24 cellular contexts compared by ENCODE assay signal in genomic region chr2:10757814-10758286, GRCh38. TPM values are rescaled to one million over a fixed set of nuclear protein-coding genes. Genes with fewer than 3 reads are reported as not detected.
"Had no signal": no experiment of that assay in that cellular context is flagged by ENCODE, and none has a peak within 500 bp of the region (broad histone marks: within the 10 kb centered on the region; RNA-seq: fewer than 3 reads in every experiment).

No MANE protein-coding gene starts in this region.

- FAIRE-seq: colon, keratinocyte had no signal

- H3K27me3 ChIP-seq: suprapubic skin, thyroid gland, upper lobe of left lung, uterus had no signal

- H3K4me2 ChIP-seq: smooth muscle cell had no signal

- H3K4me3 ChIP-seq: esophagus squamous epithelium, gastroesophageal sphincter, smooth muscle cell, suprapubic skin, thyroid gland, upper lobe of left lung, uterus had no signal

- H3K4me1 ChIP-seq: gastroesophageal sphincter, thyroid gland, upper lobe of left lung, uterus had no signal

- ATAC-seq: effector memory CD8-positive, alpha-beta T cell; gastroesophageal sphincter; natural killer cell; right cardiac atrium; stimulated activated effector memory CD8-positive, alpha-beta T cell treated with anti-CD3 and anti-CD28 coated beads, Interleukin-12 subunit alpha, Interleukin-12 subunit beta, amount 100 ng/mL, for 72 hours; stimulated activated naive CD8-positive, alpha-beta T cell treated with anti-CD3 and anti-CD28 coated beads, Interleukin-15, Interleukin-2, amounts not matched to agents 100 U/mL and 50 U/mL, for 24 hours had no signal

- H3K36me3 ChIP-seq: esophagus squamous epithelium, gastroesophageal sphincter, suprapubic skin, thyroid gland, upper lobe of left lung, uterus had no signal

- H3K9me3 ChIP-seq: esophagus squamous epithelium, gastroesophageal sphincter, suprapubic skin, thyroid gland, upper lobe of left lung, uterus had no signal

- H3K27ac ChIP-seq: epithelial cell of prostate, esophagus squamous epithelium, gastroesophageal sphincter, suprapubic skin, thyroid gland, upper lobe of left lung, uterus had no signal

- DNase-seq: effector memory CD8-positive, alpha-beta T cell; esophagus squamous epithelium; foreskin fibroblast; glutamatergic neuron; immature natural killer cell; mammary epithelial cell; natural killer cell; stimulated activated CD4-positive, alpha-beta T cell treated with anti-CD3 and anti-CD28 coated beads, Interleukin-4, amount 100 ng/mL, for 1 hour; stimulated activated CD8-positive, alpha-beta memory T cell treated with anti-CD3 and anti-CD28 coated beads, Interleukin-4, amount 100 ng/mL, for 48 hours; stimulated activated naive CD8-positive, alpha-beta T cell treated with anti-CD3 and anti-CD28 coated beads, Interleukin-15, Interleukin-2, amounts not matched to agents 100 U/mL and 50 U/mL, for 24 hours; thyroid gland; upper lobe of left lung; uterus had no signal

RNA-seq across cellular contexts. Expression of gene ATP6V1C2, which starts 36.4 kb away (rescaled TPM):
- total RNA-seq: mononuclear cell, myocyte, osteocyte, thyroid gland had no signal
